In genomic region chr14:51328089-51328941, GRCh38 we compare ENCODE assay signal across 1 cellular context.
TF ChIP-seq lines count a peak whose summit lies in the region.

No MANE protein-coding gene starts in this region.

TF ChIP-seq in IMR-90, 13 proteins besides CTCF, POLR2A, EP300 and RAD21 (continued from another document):
- TF ChIP-seq ELK1 (IDR thresholded peaks at IDR 0.05; ENCODE audit: borderline replicate concordance, low read depth, low read length) (no peak), MAFK (IDR thresholded peaks at IDR 0.05; ENCODE audit: low read depth, low read length) (peak; percentile 91), BHLHE40 (IDR thresholded peaks at IDR 0.05; ENCODE audit: low read depth, low read length) (no peak), RFX5 (IDR thresholded peaks at IDR 0.05; ENCODE audit: low read depth, low read length) (no peak), MAZ (IDR thresholded peaks at IDR 0.05; ENCODE audit: borderline replicate concordance, low read depth, low read length) (no peak), FOS (IDR thresholded peaks at IDR 0.05; ENCODE audit: low read depth, low read length) (no peak), RCOR1 (IDR thresholded peaks at IDR 0.05; ENCODE audit: insufficient replicate concordance, low read length) (no peak), MXI1 (IDR thresholded peaks at IDR 0.05; ENCODE audit: borderline replicate concordance, low read depth, low read length) (no peak), NFE2L2 (IDR thresholded peaks at IDR 0.05; ENCODE audit: low read depth, low read length) (peak; percentile 81), SMC3 (IDR thresholded peaks at IDR 0.05; ENCODE audit: low read depth, low read length) (no peak)
TF ChIP-seq in IMR-90: peak in this region for 2.
